1 cellular context compared by ENCODE assay signal in the genomic region with DNA sequence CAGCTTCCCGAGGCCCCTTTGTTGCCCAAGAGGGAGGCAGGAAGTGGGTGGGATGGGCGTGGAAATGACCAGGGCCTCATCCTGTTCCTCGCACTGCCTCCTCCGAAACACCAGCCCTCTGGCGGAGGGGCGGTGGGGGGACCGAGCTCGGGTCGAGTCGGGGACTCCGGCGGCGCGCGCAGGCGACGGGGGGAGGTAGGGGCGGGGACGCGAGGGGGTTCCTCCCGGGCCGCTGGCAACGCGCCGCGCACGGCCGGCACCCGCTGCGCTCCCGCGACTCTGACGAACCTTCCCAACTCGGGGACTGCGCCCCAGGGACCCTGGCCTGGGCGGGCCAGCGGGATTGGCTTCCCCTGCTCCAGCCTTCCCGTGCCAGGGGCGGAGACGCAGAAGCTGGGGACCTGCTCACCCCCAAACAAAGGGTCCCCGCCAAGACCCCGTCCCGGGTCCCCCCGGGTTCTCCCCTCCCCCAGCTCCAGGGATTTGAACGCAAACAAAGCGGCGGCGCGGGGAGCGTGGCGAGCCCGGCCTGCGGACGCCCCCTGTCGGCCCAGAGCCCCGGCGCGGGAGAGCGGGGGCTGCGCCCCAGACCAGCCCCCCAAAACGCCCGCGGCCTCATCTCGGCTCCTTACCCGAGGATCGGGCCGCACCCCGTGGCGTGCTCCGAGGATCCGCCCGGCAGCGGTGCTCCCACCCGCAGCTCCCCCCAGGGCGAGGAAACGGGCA.
TF ChIP-seq lines count a peak whose summit lies in the region.

No MANE protein-coding gene starts in this region.

TF ChIP-seq in K562, 482 proteins besides CTCF, POLR2A, EP300 and RAD21 (continued from another document):
- TF ChIP-seq, protein P1, sequence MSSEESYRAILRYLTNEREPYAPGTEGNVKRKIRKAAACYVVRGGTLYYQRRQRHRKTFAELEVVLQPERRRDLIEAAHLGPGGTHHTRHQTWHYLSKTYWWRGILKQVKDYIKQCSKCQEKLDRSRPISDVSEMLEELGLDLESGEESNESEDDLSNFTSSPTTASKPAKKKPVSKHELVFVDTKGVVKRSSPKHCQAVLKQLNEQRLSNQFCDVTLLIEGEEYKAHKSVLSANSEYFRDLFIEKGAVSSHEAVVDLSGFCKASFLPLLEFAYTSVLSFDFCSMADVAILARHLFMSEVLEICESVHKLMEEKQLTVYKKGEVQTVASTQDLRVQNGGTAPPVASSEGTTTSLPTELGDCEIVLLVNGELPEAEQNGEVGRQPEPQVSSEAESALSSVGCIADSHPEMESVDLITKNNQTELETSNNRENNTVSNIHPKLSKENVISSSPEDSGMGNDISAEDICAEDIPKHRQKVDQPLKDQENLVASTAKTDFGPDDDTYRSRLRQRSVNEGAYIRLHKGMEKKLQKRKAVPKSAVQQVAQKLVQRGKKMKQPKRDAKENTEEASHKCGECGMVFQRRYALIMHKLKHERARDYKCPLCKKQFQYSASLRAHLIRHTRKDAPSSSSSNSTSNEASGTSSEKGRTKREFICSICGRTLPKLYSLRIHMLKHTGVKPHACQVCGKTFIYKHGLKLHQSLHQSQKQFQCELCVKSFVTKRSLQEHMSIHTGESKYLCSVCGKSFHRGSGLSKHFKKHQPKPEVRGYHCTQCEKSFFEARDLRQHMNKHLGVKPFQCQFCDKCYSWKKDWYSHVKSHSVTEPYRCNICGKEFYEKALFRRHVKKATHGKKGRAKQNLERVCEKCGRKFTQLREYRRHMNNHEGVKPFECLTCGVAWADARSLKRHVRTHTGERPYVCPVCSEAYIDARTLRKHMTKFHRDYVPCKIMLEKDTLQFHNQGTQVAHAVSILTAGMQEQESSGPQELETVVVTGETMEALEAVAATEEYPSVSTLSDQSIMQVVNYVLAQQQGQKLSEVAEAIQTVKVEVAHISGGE (CRISPR knock-in tag; IDR thresholded peaks at IDR 0.05): peak in 2 of 3 experiments; percentile 29 to 66; a peak in 2 of 6 replicates
- TF ChIP-seq KLF16 (IDR thresholded peaks at IDR 0.05) (peak; percentile 18; the same call in 1 of the 2 replicates), PCBP1 (IDR thresholded peaks at IDR 0.05; ENCODE audit: low read depth, low read length, poor library complexity, severe bottlenecking) (peak; percentile 83), RB1 (IDR thresholded peaks at IDR 0.05; ENCODE audit: low read depth) (peak; percentile 79), CREM (IDR thresholded peaks at IDR 0.05; ENCODE audit: low read depth) (peak; percentile 17; the same call in 1 of the 2 replicates), HDAC1 (IDR thresholded peaks at IDR 0.05) (peak in 1 of 2 experiments; percentile 16; a peak in 1 of 4 replicates), NCOA6 (IDR thresholded peaks at IDR 0.05) (no peak), SMARCB1 (IDR thresholded peaks at IDR 0.05; ENCODE audit: insufficient read length, low read depth) (no peak), RBM22 (IDR thresholded peaks at IDR 0.05; ENCODE audit: low read depth, low read length, poor library complexity, severe bottlenecking) (peak; percentile 28), CEBPB (tag; IDR thresholded peaks at IDR 0.05) (peak; percentile 83; the same call in 1 of the 2 replicates), RFX5 (IDR thresholded peaks at IDR 0.05; ENCODE audit: low read depth, low read length) (no peak), LCOR (CRISPR knock-in tag; IDR thresholded peaks at IDR 0.05) (0 out of 2 replicates have a peak, but pooled peaks have one; percentile 45), FUS (optimal IDR thresholded peaks at IDR 0.05; ENCODE audit: low read depth, low read length) (peak; percentile 31), NONO (IDR thresholded peaks at IDR 0.05; ENCODE audit: low read depth in 2 of 2, low read length in 1 of 2) (0 out of 4 replicates have a peak, but pooled peaks of 1 of the 2 experiments have one; percentile 43), ZNF263 (CRISPR knock-in tag; IDR thresholded peaks at IDR 0.05; ENCODE audit: borderline replicate concordance) (peak; percentile 92), E2F3 (CRISPR knock-in tag; IDR thresholded peaks at IDR 0.05) (peak; percentile 45; the same call in 1 of the 2 replicates), ADNP (tag; IDR thresholded peaks at IDR 0.05) (no peak), SAFB (IDR thresholded peaks at IDR 0.05; ENCODE audit: borderline replicate concordance, low read depth, low read length) (peak; percentile 47; the same call in 1 of the 2 replicates), MYC (IDR thresholded peaks at IDR 0.05; ENCODE audit: low read depth, low read length) (peak; percentile 89), MYC (CRISPR knock-in tag; IDR thresholded peaks at IDR 0.05; ENCODE audit: borderline replicate concordance, low read depth) (no peak), TAF1 (IDR thresholded peaks at IDR 0.05; ENCODE audit: control insufficient read depth, extremely low read depth, insufficient read depth, low read length, severe bottlenecking) (peak; percentile 58), SMARCA4 (IDR thresholded peaks at IDR 0.05) (0 out of 2 replicates have a peak, but pooled peaks have one; percentile 9), SIN3A (IDR thresholded peaks at IDR 0.05; ENCODE audit: borderline replicate concordance in 2 of 2, control insufficient read depth in 1 of 2, low read depth in 2 of 2, low read length in 2 of 2) (peak in 1 of 2 experiments; percentile 71; a peak in 2 of 4 replicates), JUN (IDR thresholded peaks at IDR 0.05; ENCODE audit: borderline replicate concordance, low read depth, low read length) (0 out of 2 replicates have a peak, but pooled peaks have one; percentile 13), JUN (CRISPR knock-in tag; IDR thresholded peaks at IDR 0.05; ENCODE audit: borderline replicate concordance) (no peak), EGR1 (conservative IDR thresholded peaks at IDR 0.05) (peak; percentile 22)
- TF ChIP-seq, protein P2, sequence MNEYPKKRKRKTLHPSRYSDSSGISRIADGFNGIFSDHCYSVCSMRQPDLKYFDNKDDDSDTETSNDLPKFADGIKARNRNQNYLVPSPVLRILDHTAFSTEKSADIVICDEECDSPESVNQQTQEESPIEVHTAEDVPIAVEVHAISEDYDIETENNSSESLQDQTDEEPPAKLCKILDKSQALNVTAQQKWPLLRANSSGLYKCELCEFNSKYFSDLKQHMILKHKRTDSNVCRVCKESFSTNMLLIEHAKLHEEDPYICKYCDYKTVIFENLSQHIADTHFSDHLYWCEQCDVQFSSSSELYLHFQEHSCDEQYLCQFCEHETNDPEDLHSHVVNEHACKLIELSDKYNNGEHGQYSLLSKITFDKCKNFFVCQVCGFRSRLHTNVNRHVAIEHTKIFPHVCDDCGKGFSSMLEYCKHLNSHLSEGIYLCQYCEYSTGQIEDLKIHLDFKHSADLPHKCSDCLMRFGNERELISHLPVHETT (CRISPR knock-in tag; conservative IDR thresholded peaks at IDR 0.05 in 1 of 2, IDR thresholded peaks at IDR 0.05 in 1 of 2): peak in 1 of 2 experiments; percentile 0; a peak in 1 of 4 replicates
- TF ChIP-seq, protein P3, sequence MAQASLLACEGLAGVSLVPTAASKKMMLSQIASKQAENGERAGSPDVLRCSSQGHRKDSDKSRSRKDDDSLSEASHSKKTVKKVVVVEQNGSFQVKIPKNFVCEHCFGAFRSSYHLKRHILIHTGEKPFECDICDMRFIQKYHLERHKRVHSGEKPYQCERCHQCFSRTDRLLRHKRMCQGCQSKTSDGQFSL (CRISPR knock-in tag; IDR thresholded peaks at IDR 0.05): 0 out of 2 replicates have a peak, but pooled peaks have one; percentile 56
- TF ChIP-seq, protein P3 (tag; IDR thresholded peaks at IDR 0.05): peak in 1 of 2 experiments; percentile 55; a peak in 1 of 4 replicates
- TF ChIP-seq, protein P4, sequence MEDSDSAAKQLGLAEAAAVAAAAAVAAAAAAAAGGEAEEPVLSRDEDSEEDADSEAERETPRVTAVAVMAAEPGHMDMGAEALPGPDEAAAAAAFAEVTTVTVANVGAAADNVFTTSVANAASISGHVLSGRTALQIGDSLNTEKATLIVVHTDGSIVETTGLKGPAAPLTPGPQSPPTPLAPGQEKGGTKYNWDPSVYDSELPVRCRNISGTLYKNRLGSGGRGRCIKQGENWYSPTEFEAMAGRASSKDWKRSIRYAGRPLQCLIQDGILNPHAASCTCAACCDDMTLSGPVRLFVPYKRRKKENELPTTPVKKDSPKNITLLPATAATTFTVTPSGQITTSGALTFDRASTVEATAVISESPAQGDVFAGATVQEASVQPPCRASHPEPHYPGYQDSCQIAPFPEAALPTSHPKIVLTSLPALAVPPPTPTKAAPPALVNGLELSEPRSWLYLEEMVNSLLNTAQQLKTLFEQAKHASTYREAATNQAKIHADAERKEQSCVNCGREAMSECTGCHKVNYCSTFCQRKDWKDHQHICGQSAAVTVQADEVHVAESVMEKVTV (CRISPR knock-in tag; IDR thresholded peaks at IDR 0.05): peak; percentile 45
- TF ChIP-seq, protein P5, sequence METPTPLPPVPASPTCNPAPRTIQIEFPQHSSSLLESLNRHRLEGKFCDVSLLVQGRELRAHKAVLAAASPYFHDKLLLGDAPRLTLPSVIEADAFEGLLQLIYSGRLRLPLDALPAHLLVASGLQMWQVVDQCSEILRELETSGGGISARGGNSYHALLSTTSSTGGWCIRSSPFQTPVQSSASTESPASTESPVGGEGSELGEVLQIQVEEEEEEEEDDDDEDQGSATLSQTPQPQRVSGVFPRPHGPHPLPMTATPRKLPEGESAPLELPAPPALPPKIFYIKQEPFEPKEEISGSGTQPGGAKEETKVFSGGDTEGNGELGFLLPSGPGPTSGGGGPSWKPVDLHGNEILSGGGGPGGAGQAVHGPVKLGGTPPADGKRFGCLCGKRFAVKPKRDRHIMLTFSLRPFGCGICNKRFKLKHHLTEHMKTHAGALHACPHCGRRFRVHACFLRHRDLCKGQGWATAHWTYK (CRISPR knock-in tag; IDR thresholded peaks at IDR 0.05): peak; percentile 61; the same call in 1 of the 2 replicates
